In the genomic region with DNA sequence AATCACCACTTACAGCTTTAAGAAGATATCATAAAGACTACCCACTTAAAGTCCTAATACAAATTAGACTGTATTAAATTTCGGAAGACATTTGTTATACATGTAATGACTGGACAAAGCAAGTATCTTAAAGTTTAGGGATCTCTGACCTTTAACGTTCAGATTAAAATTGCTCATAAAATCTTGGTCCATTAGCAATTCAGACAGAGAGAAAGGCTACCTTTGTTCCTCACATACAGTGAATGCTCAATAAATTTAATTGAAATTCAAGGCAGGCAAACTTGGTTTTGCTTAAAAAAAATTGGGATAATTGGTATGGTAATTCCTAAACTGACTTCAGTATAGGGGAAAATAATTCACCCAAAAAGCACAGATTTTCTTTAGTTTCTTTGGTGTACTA, we compare ENCODE assay signal across 25 cellular contexts.
"Had no signal": no experiment of that assay in that cellular context is flagged by ENCODE, and none has a peak within 500 bp of the region (broad histone marks: within the 10 kb centered on the region; RNA-seq: fewer than 3 reads in every experiment).

No MANE protein-coding gene starts in this region.

- H3K9me3 ChIP-seq: colonic mucosa, esophagus muscularis mucosa, esophagus squamous epithelium, gastrocnemius medialis, gastroesophageal sphincter had no signal

- H3K4me2 ChIP-seq: hepatocyte had no signal

- DNase-seq: colonic mucosa; cortex of kidney; dermis blood vessel endothelial cell; dorsolateral prefrontal cortex; effector CD4-positive, alpha-beta T cell; effector CD8-positive, alpha-beta T cell; effector memory CD4-positive, alpha-beta T cell; effector memory CD8-positive, alpha-beta T cell; endodermal cell; erythroblast; esophagus squamous epithelium; foreskin fibroblast; foreskin keratinocyte; gastrocnemius medialis; glutamatergic neuron; head of caudate nucleus; heart left ventricle; heart right ventricle had no signal

- H3K27ac ChIP-seq: colonic mucosa, coronary artery, dorsolateral prefrontal cortex, epithelial cell of prostate, esophagus muscularis mucosa, esophagus squamous epithelium, foreskin keratinocyte, gastrocnemius medialis, gastroesophageal sphincter, heart left ventricle, heart right ventricle, hepatocyte had no signal

- H3K9me3 Mint-ChIP-seq: dendritic cell treated with granulocyte-macrophage colony-stimulating factor and Interleukin-4, amounts not matched to agents 40 ng/mL and 50 ng/mL, for 4 days; effector memory CD8-positive, alpha-beta T cell had no signal

- H3K4me1 ChIP-seq: colonic mucosa, esophagus muscularis mucosa, esophagus squamous epithelium, foreskin keratinocyte, gastrocnemius medialis, heart left ventricle, heart right ventricle had no signal

- ATAC-seq: effector memory CD8-positive, alpha-beta T cell; esophagus mucosa; foreskin keratinocyte; gastrocnemius medialis; gastroesophageal sphincter; heart left ventricle; heart right ventricle had no signal

- H3K27me3 Mint-ChIP-seq: dendritic cell treated with granulocyte-macrophage colony-stimulating factor and Interleukin-4, amounts not matched to agents 40 ng/mL and 50 ng/mL, for 4 days; effector memory CD8-positive, alpha-beta T cell had no signal

- H3K27ac Mint-ChIP-seq: dendritic cell treated with granulocyte-macrophage colony-stimulating factor and Interleukin-4, amounts not matched to agents 40 ng/mL and 50 ng/mL, for 4 days; effector memory CD8-positive, alpha-beta T cell; endodermal cell had no signal

- H2AFZ ChIP-seq: hepatocyte had no signal

- H3K27me3 ChIP-seq: colonic mucosa, dorsolateral prefrontal cortex, esophagus muscularis mucosa, esophagus squamous epithelium, foreskin keratinocyte, gastrocnemius medialis, gastroesophageal sphincter, heart left ventricle, heart right ventricle, hepatocyte had no signal

- H3K4me3 Mint-ChIP-seq: dendritic cell treated with granulocyte-macrophage colony-stimulating factor and Interleukin-4, amounts not matched to agents 40 ng/mL and 50 ng/mL, for 4 days; effector memory CD8-positive, alpha-beta T cell; endodermal cell had no signal

- H3K4me1 Mint-ChIP-seq: endodermal cell had no signal

- H3K4me3 ChIP-seq: colonic mucosa, coronary artery, dorsolateral prefrontal cortex, esophagus muscularis mucosa, esophagus squamous epithelium, gastrocnemius medialis, gastroesophageal sphincter, heart left ventricle, heart right ventricle, hepatocyte had no signal

- H3K79me2 ChIP-seq: hepatocyte had no signal

- H3K36me3 ChIP-seq: colonic mucosa, esophagus muscularis mucosa, esophagus squamous epithelium, gastrocnemius medialis, gastroesophageal sphincter, heart left ventricle, heart right ventricle had no signal
